ENCODE assay signal across 17 cellular contexts in genomic region chr6:127924031-127924430, GRCh38. TPM values are rescaled to one million over a fixed set of nuclear protein-coding genes. Genes with fewer than 3 reads are reported as not detected.
"Had no signal": no experiment of that assay in that cellular context is flagged by ENCODE, and none has a peak within 500 bp of the region (broad histone marks: within the 10 kb centered on the region; RNA-seq: fewer than 3 reads in every experiment).

No MANE protein-coding gene starts in this region.

- DNase-seq: activated CD4-positive, CD25-positive, alpha-beta regulatory T cell; activated CD8-positive, alpha-beta memory T cell treated with anti-CD3 and anti-CD28 coated beads, Interleukin-2, amount 50 U/mL, for 48 hours; activated effector memory CD4-positive, alpha-beta T cell treated with anti-CD3 and anti-CD28 coated beads, Interleukin-2, amount 50 U/mL, for 16 hours; dorsolateral prefrontal cortex; midbrain; ovary; stimulated activated CD4-positive, alpha-beta T cell treated with anti-CD3 and anti-CD28 coated beads, Interleukin-1b, Interleukin-23, amount 100 ng/mL, for 48 hours; thyroid gland had no signal

- ATAC-seq: left lobe of liver, sciatic nerve had no signal

RNA-seq across cellular contexts. Expression of gene THEMIS, which starts 23.2 kb away (rescaled TPM):
- total RNA-seq: cardiac muscle cell, glomerular endothelial cell, hepatocyte, lung microvascular endothelial cell, myocyte, pulmonary artery endothelial cell, SK-MEL-5 had no signal
